Comparison of ENCODE assay signal across 16 cellular contexts in genomic region chr12:113233967-113234366, GRCh38. TPM values are rescaled to one million over a fixed set of nuclear protein-coding genes. Genes with fewer than 3 reads are reported as not detected.
DNase-seq lines count a peak whose midpoint lies in the region; ATAC-seq and TF ChIP-seq lines count a peak whose summit lies in the region.
"Had no signal": no experiment of that assay in that cellular context is flagged by ENCODE, and none has a peak within 500 bp of the region (broad histone marks: within the 10 kb centered on the region; RNA-seq: fewer than 3 reads in every experiment).

No MANE protein-coding gene starts in this region.

- peaks cover 39% of the 10 kb centered on the region for H3K4me1 ChIP-seq in mesenchymal stem cell (ENCODE audit: control insufficient read depth, insufficient read depth, low read depth, low read length)
- H3K4me1 ChIP-seq in thyroid gland = peaks cover 83 to 100% of the 10 kb centered on the region in 2 donors

- no peak overlapping the region for H2BK12ac ChIP-seq in mesenchymal stem cell (ENCODE audit: low read length in 2 of 2)

- H3K27me3 ChIP-seq in mesenchymal stem cell (ENCODE audit: control insufficient read depth in 1 of 2, insufficient read depth in 1 of 2, low read length in 2 of 2) (no peaks in the 10 kb centered on the region), thyroid gland (no peaks in the 10 kb centered on the region)
- H3K27me3 ChIP-seq: body of pancreas, stomach had no signal

- H2BK15ac ChIP-seq in mesenchymal stem cell (ENCODE audit: low read depth, poor library complexity, severe bottlenecking) = no peak overlapping the region

- no peak overlapping the region for H4K8ac ChIP-seq in mesenchymal stem cell (ENCODE audit: low read length)

- peak overlapping the region; percentile 54 for H3K27ac Mint-ChIP-seq in activated naive CD8-positive, alpha-beta T cell
- no peak overlapping the region for H3K27ac Mint-ChIP-seq in activated naive CD8-positive, alpha-beta T cell treated with anti-CD3 and anti-CD28 coated beads for 36 hours
- H3K27ac Mint-ChIP-seq in WTC11 = peak overlapping the region; percentile 83

- H2AFZ ChIP-seq in mesenchymal stem cell (ENCODE audit: low read depth, low read length) = no peak overlapping the region

- ATAC-seq in WTC11 = no peak
- ATAC-seq: body of pancreas had no signal

- peaks cover 8% of the 10 kb centered on the region for H3K79me1 ChIP-seq in mesenchymal stem cell (replicated peaks; ENCODE audit: low read length, poor library complexity, severe bottlenecking)

- TF ChIP-seq CTCF in WTC11 (IDR thresholded peaks at IDR 0.05) (no peak), thyroid gland (IDR thresholded peaks at IDR 0.05) (no peak)

- intact Hi-C loops in thyroid gland (cut with DNase I) = no loop called here

- DNase-seq in activated naive CD8-positive, alpha-beta T cell treated with anti-CD3 and anti-CD28 coated beads for 36 hours = no peak
- no peak for DNase-seq in WTC11 (ENCODE audit: low spot score)
- DNase-seq in mesenchymal stem cell = no peak
- no peak for DNase-seq in thyroid gland
- no peak for DNase-seq in erythroblast (lab: John Stamatoyannopoulos, UW)
- DNase-seq in mesenteric fat pad (ENCODE audit: low spot score) = no peak
- no peak for DNase-seq in activated CD8-positive, alpha-beta memory T cell treated with anti-CD3 and anti-CD28 coated beads, Interleukin-2, amount 50 U/mL, for 48 hours
- DNase-seq: body of pancreas, cortex of kidney, WERI-Rb-1 had no signal

- H3K27me3 Mint-ChIP-seq in activated naive CD8-positive, alpha-beta T cell = no peaks in the 10 kb centered on the region
- no peaks in the 10 kb centered on the region for H3K27me3 Mint-ChIP-seq in activated naive CD8-positive, alpha-beta T cell treated with anti-CD3 and anti-CD28 coated beads for 36 hours
- no peaks in the 10 kb centered on the region for H3K27me3 Mint-ChIP-seq in WTC11 (ENCODE audit: low read depth)

- CTCF ChIA-PET in WTC11 (lab: Charles Lee) = interaction anchor here (1.2 to 1.5 kb wide), 4 partner anchors 30 to 192 kb away, joined by 3 read pairs; partner anchors contain the start of gene SLC8B1

- no peak overlapping the region for H3K4me2 ChIP-seq in mesenchymal stem cell (ENCODE audit: low read length, poor library complexity, severe bottlenecking)

- no peak overlapping the region for H4K91ac ChIP-seq in mesenchymal stem cell (ENCODE audit: low read length)

- peaks cover 45% of the 10 kb centered on the region for H3K4me1 Mint-ChIP-seq in activated naive CD8-positive, alpha-beta T cell (ENCODE audit: low read depth)
- H3K4me1 Mint-ChIP-seq in activated naive CD8-positive, alpha-beta T cell treated with anti-CD3 and anti-CD28 coated beads for 36 hours = peaks cover 38% of the 10 kb centered on the region
- H3K4me1 Mint-ChIP-seq in WTC11 = peaks cover 34% of the 10 kb centered on the region

- H3K4me3 ChIP-seq in mesenchymal stem cell (ENCODE audit: insufficient read depth in 1 of 2, low read depth in 1 of 2, low read length in 2 of 2) = no peak overlapping the region
- no peak overlapping the region for H3K4me3 ChIP-seq in thyroid gland (replicated peaks in 1 of 3)
- H3K4me3 ChIP-seq: body of pancreas, lung, stomach had no signal

- WGBS in mesenchymal stem cell = 99% methylated on average over 3 of the region's 4 CpGs
- 94 to 95% methylated on average over 4 of the region's 4 CpGs for WGBS in thyroid gland, 2 donors

- H3K36me3 Mint-ChIP-seq in activated naive CD8-positive, alpha-beta T cell = peaks cover 11% of the 10 kb centered on the region
- peaks cover 46% of the 10 kb centered on the region for H3K36me3 Mint-ChIP-seq in activated naive CD8-positive, alpha-beta T cell treated with anti-CD3 and anti-CD28 coated beads for 36 hours
- peaks cover 39% of the 10 kb centered on the region for H3K36me3 Mint-ChIP-seq in WTC11

- H3K27ac ChIP-seq in mesenchymal stem cell (ENCODE audit: low read length, poor library complexity, severe bottlenecking) (no peak overlapping the region), thyroid gland (peak overlapping the region; percentile 94 to 98 (median 96))
- H3K27ac ChIP-seq: epithelial cell of prostate, RWPE1, WERI-Rb-1 had no signal

- H3K36me3 ChIP-seq in mesenchymal stem cell (ENCODE audit: control insufficient read depth in 1 of 2, insufficient read depth in 2 of 2, low read depth in 1 of 2, low read length in 2 of 2) (peaks cover 23 to 69% of the 10 kb centered on the region in 2 experiments), thyroid gland (peaks cover 11 to 12% of the 10 kb centered on the region in 2 donors)

- no peak overlapping the region for H2BK5ac ChIP-seq in mesenchymal stem cell (ENCODE audit: low read depth, low read length, poor library complexity, severe bottlenecking)

- no peak for TF ChIP-seq POLR2A in thyroid gland (IDR thresholded peaks at IDR 0.05)
- no peak for TF ChIP-seq POLR2A in erythroblast (IDR thresholded peaks at IDR 0.05; ENCODE audit: low read length)

- POLR2A ChIA-PET in WTC11 (lab: Charles Lee) = no interaction called here

- no peaks in the 10 kb centered on the region for H3K9me3 Mint-ChIP-seq in activated naive CD8-positive, alpha-beta T cell (ENCODE audit: low read depth)
- H3K9me3 Mint-ChIP-seq in activated naive CD8-positive, alpha-beta T cell treated with anti-CD3 and anti-CD28 coated beads for 36 hours = no peaks in the 10 kb centered on the region
- H3K9me3 Mint-ChIP-seq in WTC11 = no peaks in the 10 kb centered on the region
- H3K9me3 Mint-ChIP-seq: nephron had no signal

- no peak overlapping the region for H2BK120ac ChIP-seq in mesenchymal stem cell (ENCODE audit: low read depth, low read length)

- H2AK5ac ChIP-seq in mesenchymal stem cell (ENCODE audit: low read length, severe bottlenecking) = peak overlapping the region; percentile 84

- H3K9me3 ChIP-seq in mesenchymal stem cell (ENCODE audit: control insufficient read depth, low read length) = peaks cover 7% of the 10 kb centered on the region
- H3K9me3 ChIP-seq in thyroid gland = no peaks in the 10 kb centered on the region
- H3K9me3 ChIP-seq: body of pancreas, stomach had no signal

- H3K14ac ChIP-seq in mesenchymal stem cell (ENCODE audit: low read length in 2 of 2) = no peak overlapping the region

- H3K18ac ChIP-seq in mesenchymal stem cell (ENCODE audit: low read depth in 1 of 2, low read length in 2 of 2) = no peak overlapping the region

- no peak overlapping the region for H3K4me3 Mint-ChIP-seq in activated naive CD8-positive, alpha-beta T cell
- no peak overlapping the region for H3K4me3 Mint-ChIP-seq in activated naive CD8-positive, alpha-beta T cell treated with anti-CD3 and anti-CD28 coated beads for 36 hours
- no peak overlapping the region for H3K4me3 Mint-ChIP-seq in WTC11
- H3K4me3 Mint-ChIP-seq: nephron had no signal

- H3K23ac ChIP-seq in mesenchymal stem cell (ENCODE audit: low read length in 2 of 2) = no peak overlapping the region

- H3K9ac ChIP-seq in mesenchymal stem cell (ENCODE audit: low read length) = no peak overlapping the region

- no peak overlapping the region for H3K4ac ChIP-seq in mesenchymal stem cell (ENCODE audit: low read depth in 1 of 2, low read length in 2 of 2)

TF ChIP-seq in WTC11, 78 proteins besides CTCF, POLR2A, EP300 and RAD21:
- TF ChIP-seq, protein P1, sequence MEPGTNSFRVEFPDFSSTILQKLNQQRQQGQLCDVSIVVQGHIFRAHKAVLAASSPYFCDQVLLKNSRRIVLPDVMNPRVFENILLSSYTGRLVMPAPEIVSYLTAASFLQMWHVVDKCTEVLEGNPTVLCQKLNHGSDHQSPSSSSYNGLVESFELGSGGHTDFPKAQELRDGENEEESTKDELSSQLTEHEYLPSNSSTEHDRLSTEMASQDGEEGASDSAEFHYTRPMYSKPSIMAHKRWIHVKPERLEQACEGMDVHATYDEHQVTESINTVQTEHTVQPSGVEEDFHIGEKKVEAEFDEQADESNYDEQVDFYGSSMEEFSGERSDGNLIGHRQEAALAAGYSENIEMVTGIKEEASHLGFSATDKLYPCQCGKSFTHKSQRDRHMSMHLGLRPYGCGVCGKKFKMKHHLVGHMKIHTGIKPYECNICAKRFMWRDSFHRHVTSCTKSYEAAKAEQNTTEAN (CRISPR knock-in tag; IDR thresholded peaks at IDR 0.05) = no peak

RNA-seq across cellular contexts. Expression of gene TPCN1, which starts 12.7 kb away (rescaled TPM):
- total RNA-seq in activated naive CD8-positive, alpha-beta T cell treated with anti-CD3 and anti-CD28 coated beads for 36 hours = 10 to 100 TPM; 20.5 to 25.0 TPM
- 29.0 to 32.7 TPM (median 30.7 TPM) in 3 replicates for total RNA-seq in WTC11 (2021)
- polyA plus RNA-seq in mesenchymal stem cell (2013, experiment 1 of 2) = 57.5 TPM
- 58.5 TPM for polyA plus RNA-seq in mesenchymal stem cell (2013, experiment 2 of 2)
- 100 to 1,000 TPM in 2 of 4 donors, 10 to 100 TPM in 2; 58.3 to 135 (median 109) TPM for total RNA-seq in thyroid gland
- total RNA-seq in mesenteric fat pad = 37.1 TPM

RNA-seq across cellular contexts. Expression of gene RITA1, which starts 48.4 kb away (rescaled TPM):
- 10 to 100 TPM; 28.9 to 31.1 TPM for total RNA-seq in activated naive CD8-positive, alpha-beta T cell treated with anti-CD3 and anti-CD28 coated beads for 36 hours
- total RNA-seq in WTC11 (2021) (26.4 to 29.3 TPM (median 27.1 TPM) in 3 replicates), thyroid gland (10 to 100 TPM; 26.6 to 39.6 (median 32.8) TPM), mesenteric fat pad (9.9 TPM)
- 15.4 TPM for polyA plus RNA-seq in mesenchymal stem cell (2013, experiment 1 of 2)
- 14.6 TPM for polyA plus RNA-seq in mesenchymal stem cell (2013, experiment 2 of 2)

RNA-seq across cellular contexts. Expression of gene DDX54, which starts 48.7 kb away (rescaled TPM):
- total RNA-seq in activated naive CD8-positive, alpha-beta T cell treated with anti-CD3 and anti-CD28 coated beads for 36 hours = 100 to 1,000 TPM; 136 to 145 TPM
- total RNA-seq in WTC11 (2021) (120 to 151 TPM (median 123 TPM) in 3 replicates), thyroid gland (10 to 100 TPM; 59.9 to 79.3 (median 68.8) TPM), mesenteric fat pad (46.3 TPM)
- 34.2 TPM for polyA plus RNA-seq in mesenchymal stem cell (2013, experiment 1 of 2)
- polyA plus RNA-seq in mesenchymal stem cell (2013, experiment 2 of 2) = 36.4 TPM
